Comparison of ENCODE assay signal across 13 cellular contexts in genomic region chr11:34809191-34810106, GRCh38.
A peak's percentile ranks its signal among the peaks of the same experiment; 100 is the strongest.
DNase-seq lines count a peak whose midpoint lies in the region; ATAC-seq and TF ChIP-seq lines count a peak whose summit lies in the region.
"Had no signal": no experiment of that assay in that cellular context is flagged by ENCODE, and none has a peak within 500 bp of the region (broad histone marks: within the 10 kb centered on the region; RNA-seq: fewer than 3 reads in every experiment).

No MANE protein-coding gene starts in this region.

- H3K36me3 Mint-ChIP-seq in activated CD4-positive, alpha-beta T cell treated with anti-CD3 and anti-CD28 coated beads for 36 hours (ENCODE audit: low read depth) = peaks cover 2% of the 10 kb centered on the region
- H3K36me3 Mint-ChIP-seq in stimulated activated effector memory CD8-positive, alpha-beta T cell treated with anti-CD3 and anti-CD28 coated beads, Interleukin-12 subunit alpha, Interleukin-12 subunit beta, amount 100 ng/mL, for 72 hours = no peaks in the 10 kb centered on the region

- peaks cover 37% of the 10 kb centered on the region for H3K27me3 Mint-ChIP-seq in activated CD4-positive, alpha-beta T cell treated with anti-CD3 and anti-CD28 coated beads for 36 hours

- peaks cover 7% of the 10 kb centered on the region for H3K4me1 Mint-ChIP-seq in activated CD4-positive, alpha-beta T cell treated with anti-CD3 and anti-CD28 coated beads for 36 hours
- peaks cover 10% of the 10 kb centered on the region for H3K4me1 Mint-ChIP-seq in stimulated activated effector memory CD8-positive, alpha-beta T cell treated with anti-CD3 and anti-CD28 coated beads, Interleukin-12 subunit alpha, Interleukin-12 subunit beta, amount 100 ng/mL, for 72 hours

- peak; percentile 33 for ATAC-seq in activated CD4-positive, alpha-beta T cell treated with anti-CD3 and anti-CD28 coated beads for 36 hours
- peak; percentile 58 for ATAC-seq in stimulated activated effector memory CD8-positive, alpha-beta T cell treated with anti-CD3 and anti-CD28 coated beads, Interleukin-12 subunit alpha, Interleukin-12 subunit beta, amount 100 ng/mL, for 72 hours
- ATAC-seq in GM18909 (IDR thresholded peaks at IDR 0.05; ENCODE audit: poor library complexity, unreplicated experiment) (no peak), GM21526 (IDR thresholded peaks at IDR 0.05; ENCODE audit: low FRiP score, unreplicated experiment) (no peak), HG02610 (IDR thresholded peaks at IDR 0.05; ENCODE audit: unreplicated experiment) (no peak)
- ATAC-seq: body of pancreas, pancreas had no signal

- CTCF ChIA-PET in activated CD4-positive, alpha-beta T cell treated with anti-CD3 and anti-CD28 coated beads for 36 hours (lab: Charles Lee) = interaction anchor here (0.6 to 1.6 kb wide), 2 partner anchors 11 to 100 kb away, joined by 3 read pairs; no protein-coding TSS in a partner anchor

- H3K4me3 ChIP-seq in fibroblast of pulmonary artery (replicated peaks; ENCODE audit: low read depth, low read length) = no peak overlapping the region
- H3K4me3 ChIP-seq: body of pancreas, pancreas had no signal

- H3K4me3 Mint-ChIP-seq in activated CD4-positive, alpha-beta T cell treated with anti-CD3 and anti-CD28 coated beads for 36 hours = no peak overlapping the region
- H3K4me3 Mint-ChIP-seq in stimulated activated effector memory CD8-positive, alpha-beta T cell treated with anti-CD3 and anti-CD28 coated beads, Interleukin-12 subunit alpha, Interleukin-12 subunit beta, amount 100 ng/mL, for 72 hours = no peak overlapping the region

- TF ChIP-seq CTCF in fibroblast of pulmonary artery (IDR thresholded peaks at IDR 0.05; ENCODE audit: low read length, missing control alignments) = no peak

- no peak overlapping the region for H3K27ac Mint-ChIP-seq in activated CD4-positive, alpha-beta T cell treated with anti-CD3 and anti-CD28 coated beads for 36 hours
- no peak overlapping the region for H3K27ac Mint-ChIP-seq in stimulated activated effector memory CD8-positive, alpha-beta T cell treated with anti-CD3 and anti-CD28 coated beads, Interleukin-12 subunit alpha, Interleukin-12 subunit beta, amount 100 ng/mL, for 72 hours

- DNase-seq in activated CD4-positive, alpha-beta T cell treated with anti-CD3 and anti-CD28 coated beads for 36 hours = peak; percentile 10
- no peak for DNase-seq in activated CD4-positive, alpha-beta T cell treated with anti-CD3 and anti-CD28 coated beads for 4 hours
- DNase-seq in T1000 (lab: John Stamatoyannopoulos, UW) (peak; percentile 8), fibroblast of pulmonary artery (ENCODE audit: low read depth) (peak; percentile 36)
- no peak for DNase-seq in stimulated activated effector memory CD8-positive, alpha-beta T cell treated with anti-CD3 and anti-CD28 coated beads, Interleukin-12 subunit alpha, Interleukin-12 subunit beta, amount 100 ng/mL, for 72 hours (ENCODE audit: low spot score in 2 of 2)
- DNase-seq: activated CD4-positive, alpha-beta T cell treated with anti-CD3 and anti-CD28 coated beads for 1 hour; body of pancreas; GOT3; NCI-H146; pancreas had no signal

- intact Hi-C loops in activated CD4-positive, alpha-beta T cell treated with anti-CD3 and anti-CD28 coated beads for 36 hours (cut with DNase I, micrococcal nuclease) = no loop called here

- POLR2A ChIA-PET in activated CD4-positive, alpha-beta T cell treated with anti-CD3 and anti-CD28 coated beads for 36 hours (lab: Charles Lee) = no interaction called here

- peaks cover 17% of the 10 kb centered on the region for H3K9me3 Mint-ChIP-seq in activated CD4-positive, alpha-beta T cell treated with anti-CD3 and anti-CD28 coated beads for 36 hours (ENCODE audit: low read depth)
- H3K9me3 Mint-ChIP-seq in stimulated activated effector memory CD8-positive, alpha-beta T cell treated with anti-CD3 and anti-CD28 coated beads, Interleukin-12 subunit alpha, Interleukin-12 subunit beta, amount 100 ng/mL, for 72 hours = peaks cover 22% of the 10 kb centered on the region

Comparison
In these comparisons a context has a peak if more than half of its experiments do, and no peak if none do; other contexts are left out.
1. DNase-seq: peak in activated CD4-positive, alpha-beta T cell treated with anti-CD3 and anti-CD28 coated beads for 36 hours (single experiment), T1000 (single experiment) and fibroblast of pulmonary artery (single experiment); none in activated CD4-positive, alpha-beta T cell treated with anti-CD3 and anti-CD28 coated beads for 4 hours (0 of 2) and stimulated activated effector memory CD8-positive, alpha-beta T cell treated with anti-CD3 and anti-CD28 coated beads, Interleukin-12 subunit alpha, Interleukin-12 subunit beta, amount 100 ng/mL, for 72 hours (0 of 2).
2. ATAC-seq: peak in activated CD4-positive, alpha-beta T cell treated with anti-CD3 and anti-CD28 coated beads for 36 hours (single experiment) and stimulated activated effector memory CD8-positive, alpha-beta T cell treated with anti-CD3 and anti-CD28 coated beads, Interleukin-12 subunit alpha, Interleukin-12 subunit beta, amount 100 ng/mL, for 72 hours (single experiment); none in GM18909 (single experiment), GM21526 (single experiment) and HG02610 (single experiment).